8 cellular contexts compared by ENCODE assay signal in genomic region chr1:36366091-36366661, GRCh38. TPM values are rescaled to one million over a fixed set of nuclear protein-coding genes. Genes with fewer than 3 reads are reported as not detected.
DNase-seq lines count a peak whose midpoint lies in the region; ATAC-seq and TF ChIP-seq lines count a peak whose summit lies in the region.

No MANE protein-coding gene starts in this region.

- H3K27me3 ChIP-seq in BE2C, result no peaks in the 10 kb centered on the region

- peaks cover 0 to 6% of the 10 kb centered on the region in 2 donors for H3K36me3 Mint-ChIP-seq in activated naive CD4-positive, alpha-beta T cell treated with anti-CD3 and anti-CD28 coated beads, Interleukin-2, amount 50 U/mL, for 72 hours

- H3K9me3 ChIP-seq in BE2C, result no peaks in the 10 kb centered on the region

- H3K9me3 Mint-ChIP-seq in activated naive CD4-positive, alpha-beta T cell treated with anti-CD3 and anti-CD28 coated beads, Interleukin-2, amount 50 U/mL, for 72 hours, result no peaks in the 10 kb centered on the region

- peak overlapping the region; percentile 36 for H3K4me3 ChIP-seq in BE2C (ENCODE audit: low read depth, low read length)

- H3K4me1 ChIP-seq in BE2C, result peaks cover 6% of the 10 kb centered on the region; the same call in 1 of the 2 replicates

- peak; percentile 88 for DNase-seq in BE2C
- peak; percentile 88 for DNase-seq in NCI-H82 treated with DMSO at 0.1 percent for 48 hours (lab: John Stamatoyannopoulos, UW; ENCODE audit: unreplicated experiment)
- peak; percentile 38 to 60 for DNase-seq in activated naive CD4-positive, alpha-beta T cell treated with anti-CD3 and anti-CD28 coated beads, Interleukin-2, amount 50 U/mL, for 72 hours (ENCODE audit: low spot score in 2 of 2)
- DNase-seq in hypothalamus (lab: John Stamatoyannopoulos, UW), result peak in 42 of 51 donors; percentile 13 to 86 (median 58)
- DNase-seq in stimulated activated CD4-positive, alpha-beta T cell treated with anti-CD3 and anti-CD28 coated beads, Interleukin-2, amount 100 ng/mL, for 24 hours, result peak; percentile 41 to 42
- no peak for DNase-seq in RKO (ENCODE audit: low spot score)
- no peak for DNase-seq in dermis blood vessel endothelial cell
- DNase-seq in NCI-H510A (lab: John Stamatoyannopoulos, UW), result no peak

- H3K36me3 ChIP-seq in BE2C, result no peaks in the 10 kb centered on the region; the same call in 1 of the 2 replicates

- peak overlapping the region; percentile 89 to 94 for H3K27ac Mint-ChIP-seq in activated naive CD4-positive, alpha-beta T cell treated with anti-CD3 and anti-CD28 coated beads, Interleukin-2, amount 50 U/mL, for 72 hours

- TF ChIP-seq CTCF in BE2C (IDR thresholded peaks at IDR 0.05; ENCODE audit: low read depth, low read length), result peak; percentile 40

- ATAC-seq in activated naive CD4-positive, alpha-beta T cell treated with anti-CD3 and anti-CD28 coated beads, Interleukin-2, amount 50 U/mL, for 72 hours, result peak; percentile 68 to 75

RNA-seq across cellular contexts. Expression of gene STK40, which starts 19.5 kb away (rescaled TPM):
- 49.4 TPM for polyA plus RNA-seq in BE2C (2012; ENCODE audit: insufficient read depth, insufficient read length, low read depth)
- 10 to 100 TPM; 25.9 to 42.0 TPM for total RNA-seq in activated naive CD4-positive, alpha-beta T cell treated with anti-CD3 and anti-CD28 coated beads, Interleukin-2, amount 50 U/mL, for 72 hours
- total RNA-seq in dermis blood vessel endothelial cell, result 20.4 and 57.0 TPM in 2 replicates

RNA-seq across cellular contexts. Expression of gene LSM10, which starts 31.5 kb away (rescaled TPM):
- polyA plus RNA-seq in BE2C (2012; ENCODE audit: insufficient read depth, insufficient read length, low read depth), result 119 TPM
- total RNA-seq in activated naive CD4-positive, alpha-beta T cell treated with anti-CD3 and anti-CD28 coated beads, Interleukin-2, amount 50 U/mL, for 72 hours, result 10 to 100 TPM; 34.3 to 34.6 TPM
- total RNA-seq in dermis blood vessel endothelial cell, result 9.9 and 13.0 TPM in 2 replicates

RNA-seq across cellular contexts. Expression of gene EVA1B, which starts 42.7 kb away (rescaled TPM):
- polyA plus RNA-seq in BE2C (2012; ENCODE audit: insufficient read depth, insufficient read length, low read depth), result 6.5 TPM
- total RNA-seq in activated naive CD4-positive, alpha-beta T cell treated with anti-CD3 and anti-CD28 coated beads, Interleukin-2, amount 50 U/mL, for 72 hours, result 1 to 10 TPM; 2.0 to 4.2 TPM
- 105 and 192 TPM in 2 replicates for total RNA-seq in dermis blood vessel endothelial cell

Comparison
In these comparisons a context has a peak if more than half of its experiments do, and no peak if none do; other contexts are left out.
1. DNase-seq: peak in BE2C (single experiment), NCI-H82 treated with DMSO at 0.1 percent for 48 hours (single experiment), activated naive CD4-positive, alpha-beta T cell treated with anti-CD3 and anti-CD28 coated beads, Interleukin-2, amount 50 U/mL, for 72 hours (2 of 2), hypothalamus (42 of 51) and stimulated activated CD4-positive, alpha-beta T cell treated with anti-CD3 and anti-CD28 coated beads, Interleukin-2, amount 100 ng/mL, for 24 hours (2 of 2); none in RKO (single experiment), dermis blood vessel endothelial cell (single experiment) and NCI-H510A (single experiment).
2. RNA of gene EVA1B, which starts 42.7 kb away (total RNA-seq): 105 to 192 TPM in dermis blood vessel endothelial cell; 2.0 to 4.2 TPM in activated naive CD4-positive, alpha-beta T cell treated with anti-CD3 and anti-CD28 coated beads, Interleukin-2, amount 50 U/mL, for 72 hours; every median in the first group is over 10 times any median in the second.